In the genomic region with DNA sequence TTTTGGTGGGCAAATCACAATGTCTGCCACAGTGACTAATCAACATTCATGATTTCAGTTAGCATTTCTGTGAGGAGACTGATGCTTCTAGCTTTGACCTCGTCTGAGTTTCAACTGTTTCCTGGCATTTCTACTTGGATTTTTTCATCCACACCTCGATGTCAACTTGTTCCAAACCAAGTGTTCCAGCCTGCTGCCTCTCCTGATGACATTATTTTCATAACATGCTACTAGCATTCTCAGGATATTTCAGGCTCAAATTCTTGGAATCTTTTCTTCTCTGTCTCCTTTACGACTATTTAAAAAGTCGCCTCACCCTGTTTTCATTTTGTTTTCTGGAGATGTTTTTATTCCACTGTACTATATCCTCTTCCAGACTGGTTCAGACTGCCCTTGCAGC, we compare ENCODE assay signal across 17 cellular contexts.
"Had no signal": no experiment of that assay in that cellular context is flagged by ENCODE, and none has a peak within 500 bp of the region (broad histone marks: within the 10 kb centered on the region; RNA-seq: fewer than 3 reads in every experiment).

No MANE protein-coding gene starts in this region.

- H3K27me3 ChIP-seq: body of pancreas, right atrium auricular region had no signal

- ATAC-seq: activated CD8-positive, alpha-beta T cell treated with anti-CD3 and anti-CD28 coated beads, Interleukin-2, amount 10 ng/mL, durations not matched to agents 7 days and 5 days; activated naive CD4-positive, alpha-beta T cell treated with anti-CD3 and anti-CD28 coated beads, Interleukin-2, amount 50 U/mL, for 72 hours; activated T-cell treated with anti-CD3 and anti-CD28 coated beads, Interleukin-2, amount 50 U/mL, for 4 hours; body of pancreas; effector memory CD8-positive, alpha-beta T cell; lower lobe of right lung had no signal

- DNase-seq: activated CD4-positive, alpha-beta T cell treated with anti-CD3 and anti-CD28 coated beads for 1 hour; activated CD8-positive, alpha-beta T cell treated with anti-CD3 and anti-CD28 coated beads, Interleukin-2, amount 10 ng/mL, durations not matched to agents 7 days and 5 days; activated effector memory CD4-positive, alpha-beta T cell treated with anti-CD3 and anti-CD28 coated beads, Interleukin-2, amount 50 U/mL, for 16 hours; activated T-cell treated with anti-CD3 and anti-CD28 coated beads, Interleukin-2, amount 50 U/mL, for 4 hours; amniotic stem cell; body of pancreas; effector memory CD8-positive, alpha-beta T cell; foreskin melanocyte; hypothalamus; lower lobe of right lung; small intestine; stimulated activated CD4-positive, alpha-beta T cell treated with anti-CD3 and anti-CD28 coated beads, Interleukin-15, amount 100 ng/mL, for 24 hours; stimulated activated CD4-positive, alpha-beta T cell treated with anti-CD3 and anti-CD28 coated beads, Interleukin-2, amount 100 ng/mL, for 48 hours; WERI-Rb-1 had no signal

- H3K36me3 ChIP-seq: lower lobe of right lung, right atrium auricular region, WERI-Rb-1 had no signal

- H3K27ac ChIP-seq: body of pancreas, lower lobe of right lung, right atrium auricular region, WERI-Rb-1 had no signal

- H3K9me3 ChIP-seq: body of pancreas, lower lobe of right lung, right atrium auricular region had no signal

- H3K4me3 ChIP-seq: body of pancreas, lower lobe of right lung, right atrium auricular region had no signal

- H3K27ac Mint-ChIP-seq: activated CD8-positive, alpha-beta T cell treated with anti-CD3 and anti-CD28 coated beads, Interleukin-2, amount 10 ng/mL, durations not matched to agents 7 days and 5 days; activated naive CD4-positive, alpha-beta T cell treated with anti-CD3 and anti-CD28 coated beads, Interleukin-2, amount 50 U/mL, for 72 hours; effector memory CD8-positive, alpha-beta T cell; progenitor cell of endocrine pancreas had no signal

- H3K9me3 Mint-ChIP-seq: activated naive CD4-positive, alpha-beta T cell treated with anti-CD3 and anti-CD28 coated beads, Interleukin-2, amount 50 U/mL, for 72 hours; activated T-cell treated with anti-CD3 and anti-CD28 coated beads, Interleukin-2, amount 50 U/mL, for 4 hours; effector memory CD8-positive, alpha-beta T cell had no signal

- H3K27me3 Mint-ChIP-seq: effector memory CD8-positive, alpha-beta T cell had no signal

- H3K4me1 ChIP-seq: body of pancreas, lower lobe of right lung, right atrium auricular region had no signal

- H3K36me3 Mint-ChIP-seq: activated naive CD4-positive, alpha-beta T cell treated with anti-CD3 and anti-CD28 coated beads, Interleukin-2, amount 50 U/mL, for 72 hours had no signal

- H3K4me3 Mint-ChIP-seq: activated CD8-positive, alpha-beta T cell treated with anti-CD3 and anti-CD28 coated beads, Interleukin-2, amount 10 ng/mL, durations not matched to agents 7 days and 5 days; activated T-cell treated with anti-CD3 and anti-CD28 coated beads, Interleukin-2, amount 50 U/mL, for 4 hours; effector memory CD8-positive, alpha-beta T cell had no signal
